ENCODE assay signal across 8 cellular contexts in the genomic region with DNA sequence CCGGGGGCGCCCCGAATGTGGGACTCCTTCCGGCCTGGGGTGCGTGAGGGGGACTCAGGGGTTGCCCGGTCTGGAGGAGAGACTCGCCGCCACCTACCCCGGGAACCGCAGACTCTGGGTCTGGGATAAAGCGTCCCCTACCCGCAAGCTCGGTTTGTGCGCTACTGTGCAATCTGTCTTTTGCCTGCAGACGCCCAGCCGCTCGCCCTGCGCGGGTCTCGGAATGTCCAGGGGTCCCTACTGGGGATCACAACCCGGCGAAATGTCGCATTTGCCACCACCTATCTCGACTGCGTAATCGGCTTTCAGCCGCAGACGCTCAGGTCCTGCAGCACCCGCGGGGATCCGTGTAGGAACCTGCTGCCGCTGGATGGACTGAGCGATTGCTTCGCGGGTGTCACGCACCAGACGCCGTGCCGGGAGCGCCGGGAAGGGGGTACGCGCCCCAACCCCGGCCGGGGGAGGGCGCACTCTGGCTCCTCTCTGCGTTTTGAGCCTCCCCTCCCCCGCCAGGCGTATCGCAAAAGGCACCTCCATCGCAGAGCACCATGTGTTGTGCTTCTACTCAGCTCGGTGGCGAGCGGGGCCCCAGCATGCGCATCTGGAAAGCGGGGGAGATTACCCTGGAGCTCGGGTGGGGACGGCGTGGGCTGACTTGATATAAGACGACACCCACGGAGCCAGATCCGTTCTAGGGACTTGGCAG. TPM values are rescaled to one million over a fixed set of nuclear protein-coding genes. Genes with fewer than 3 reads are reported as not detected.
DNase-seq lines count a peak whose midpoint lies in the region; ATAC-seq, FAIRE-seq and TF ChIP-seq lines count a peak whose summit lies in the region.

No MANE protein-coding gene starts in this region.

- H3K4me1 ChIP-seq in endothelial cell of umbilical vein (ENCODE audit: control insufficient read depth, extremely low read depth, insufficient read depth, low read length) (peaks cover 35% of the 10 kb centered on the region), mucosa of rectum (ENCODE audit: control insufficient read depth in 2 of 2, insufficient read depth in 2 of 2, low read length in 2 of 2) (peaks cover 17 to 26% of the 10 kb centered on the region in 2 donors)

- POLR2A ChIA-PET in endothelial cell of umbilical vein (lab: Charles Lee): interaction anchor here (0.7 kb wide), 1 partner anchor 34 kb away, joined by 4 read pairs; no protein-coding TSS in a partner anchor

- ATAC-seq in HG02870 (IDR thresholded peaks at IDR 0.05; ENCODE audit: unreplicated experiment): peak; percentile 29

- H3K27ac ChIP-seq in endothelial cell of umbilical vein (ENCODE audit: insufficient read depth, low read depth, low read length) (peak overlapping the region; percentile 29), mucosa of rectum (ENCODE audit: low read depth in 2 of 2, low read length in 2 of 2) (peak overlapping the region in 1 of 2 donors; percentile 32)

- H4K20me1 ChIP-seq in endothelial cell of umbilical vein (replicated peaks; ENCODE audit: control insufficient read depth, extremely low read depth, insufficient read depth, low read length): no peaks in the 10 kb centered on the region

- TF ChIP-seq POLR2A in endothelial cell of umbilical vein (IDR thresholded peaks at IDR 0.05; ENCODE audit: low read depth, low read length): no peak

- H3K9me1 ChIP-seq in endothelial cell of umbilical vein (replicated peaks; ENCODE audit: control insufficient read depth, extremely low read depth, insufficient read depth, low read length): no peaks in the 10 kb centered on the region

- intact Hi-C loops in endothelial cell of umbilical vein (cut with micrococcal nuclease): loop anchor here (2.0 to 5.0 kb wide), 5 partner anchors 32 to 175 kb away; a partner anchor contains a TSS

- TF ChIP-seq CTCF in GM12872 (IDR thresholded peaks at IDR 0.05; ENCODE audit: insufficient read depth, low read depth, low read length) (peak; percentile 68), endothelial cell of umbilical vein (IDR thresholded peaks at IDR 0.05; ENCODE audit: extremely low read depth in 1 of 2, insufficient read depth in 1 of 2, low read depth in 1 of 2, low read length in 2 of 2) (peak in 1 of 2 donors; percentile 47)

- BruUV-seq in endothelial cell of umbilical vein (replicated peaks; lab: Mats Ljungman, UMichigan): no TSS peak

- no peaks in the 10 kb centered on the region for H3K27me3 ChIP-seq in endothelial cell of umbilical vein (ENCODE audit: control insufficient read depth in 2 of 2, insufficient read depth in 2 of 2, low read length in 2 of 2)
- peaks cover 11 to 15% of the 10 kb centered on the region in 2 donors for H3K27me3 ChIP-seq in mucosa of rectum (ENCODE audit: control insufficient read depth in 2 of 2, insufficient read depth in 2 of 2, low read length in 2 of 2)

- H3K9me3 ChIP-seq in endothelial cell of umbilical vein (replicated peaks; ENCODE audit: control insufficient read depth, insufficient read depth, low read length): no peaks in the 10 kb centered on the region
- H3K9me3 ChIP-seq in mucosa of rectum (ENCODE audit: control insufficient read depth in 2 of 2, low read length in 2 of 2): no peaks in the 10 kb centered on the region

- H3K79me2 ChIP-seq in endothelial cell of umbilical vein (ENCODE audit: control insufficient read depth, insufficient read depth, low read length): peaks cover 37% of the 10 kb centered on the region

- FAIRE-seq in endothelial cell of umbilical vein (lab: Jason Lieb, UNC): no peak

- peak overlapping the region; percentile 69 for H3K4me2 ChIP-seq in endothelial cell of umbilical vein (ENCODE audit: insufficient read depth, low read length)

- dilution Hi-C loops in endothelial cell of umbilical vein (cut with MboI; ENCODE audit: extremely low pct_ligation_motif_present, low sequenced_read_pairs): no loop called here

- peak overlapping the region; percentile 17 to 64 (median 55) for H3K4me3 ChIP-seq in endothelial cell of umbilical vein (replicated peaks in 1 of 3; ENCODE audit: insufficient read depth in 1 of 3, low read depth in 1 of 3, low read length in 3 of 3)
- H3K4me3 ChIP-seq in mucosa of rectum (ENCODE audit: low read length in 2 of 2): peak overlapping the region; percentile 89 to 96

- DNase-seq in NCI-H526 (lab: John Stamatoyannopoulos, UW): peak; percentile 64 to 80
- DNase-seq in activated CD8-positive, alpha-beta memory T cell treated with anti-CD3 and anti-CD28 coated beads, Interleukin-2, amount 50 U/mL, for 24 hours (ENCODE audit: extremely low read depth): peak; percentile 44
- DNase-seq in endothelial cell of umbilical vein (ENCODE audit: low read depth, low spot score): peak; percentile 64
- DNase-seq in stimulated activated CD8-positive, alpha-beta memory T cell treated with anti-CD3 and anti-CD28 coated beads, Interleukin-4, amount 100 ng/mL, for 48 hours: peak; percentile 87
- DNase-seq in SK-N-DZ (ENCODE audit: low spot score): no peak

- CTCF ChIA-PET in endothelial cell of umbilical vein (lab: Charles Lee): no interaction called here

- H3K9ac ChIP-seq in endothelial cell of umbilical vein (replicated peaks; ENCODE audit: extremely low read depth, insufficient read depth, low read length) (peak overlapping the region; percentile 35), mucosa of rectum (ENCODE audit: low read depth in 1 of 2, low read length in 2 of 2) (peak overlapping the region; percentile 74 to 76)

- H2AFZ ChIP-seq in endothelial cell of umbilical vein (ENCODE audit: low read depth, low read length): peak overlapping the region; percentile 86

- H3K36me3 ChIP-seq in endothelial cell of umbilical vein (ENCODE audit: control insufficient read depth in 2 of 2, extremely low read depth in 1 of 2, insufficient read depth in 2 of 2, low read length in 2 of 2) (no peaks in the 10 kb centered on the region), mucosa of rectum (ENCODE audit: control insufficient read depth in 2 of 2, insufficient read depth in 2 of 2, low read length in 2 of 2) (no peaks in the 10 kb centered on the region)

RNA-seq across cellular contexts. Expression of a gene that starts 0.8 kb away (rescaled TPM):
- total RNA-seq in endothelial cell of umbilical vein: 52.2 and 53.4 TPM in 2 replicates
- polyA plus RNA-seq in endothelial cell of umbilical vein: 37.7 and 43.2 TPM in 2 replicates
- polyA plus RNA-seq in endothelial cell of umbilical vein (2011; cell fraction: cytosol; rRNA removed): 51.6 and 58.6 TPM in 2 replicates
- 78.7 and 90.4 TPM in 2 replicates for polyA plus RNA-seq in endothelial cell of umbilical vein (2011; cell fraction: nucleus; rRNA removed)
- polyA plus RNA-seq in endothelial cell of umbilical vein (2012): 54.1 and 69.6 TPM in 2 replicates
- 52.8 and 54.5 TPM in 2 replicates for polyA minus RNA-seq in endothelial cell of umbilical vein
- polyA minus RNA-seq in endothelial cell of umbilical vein (2011; cell fraction: cytosol; rRNA and poly(A)+ RNA removed): 12.7 TPM
- polyA minus RNA-seq in endothelial cell of umbilical vein (2011; cell fraction: nucleus; rRNA and poly(A)+ RNA removed): 36.6 and 66.1 TPM in 2 replicates
- 29.1 and 34.2 TPM in 2 replicates for polyA plus RNA-seq in SK-N-DZ (2014; cell fraction: cytosol; rRNA removed)
- polyA plus RNA-seq in SK-N-DZ (2014; cell fraction: nucleus; rRNA removed): 33.3 and 63.1 TPM in 2 replicates

RNA-seq across cellular contexts. Expression of a gene that starts 31.9 kb away (rescaled TPM):
- 35.8 and 42.3 TPM in 2 replicates for total RNA-seq in endothelial cell of umbilical vein
- 37.6 and 37.8 TPM in 2 replicates for polyA plus RNA-seq in endothelial cell of umbilical vein
- polyA plus RNA-seq in endothelial cell of umbilical vein (2011; cell fraction: cytosol; rRNA removed): 28.7 and 30.0 TPM in 2 replicates
- 188 and 207 TPM in 2 replicates for polyA plus RNA-seq in endothelial cell of umbilical vein (2011; cell fraction: nucleus; rRNA removed)
- polyA plus RNA-seq in endothelial cell of umbilical vein (2012): 32.0 and 42.4 TPM in 2 replicates
- polyA minus RNA-seq in endothelial cell of umbilical vein: 37.3 and 42.6 TPM in 2 replicates
- 12.2 TPM for polyA minus RNA-seq in endothelial cell of umbilical vein (2011; cell fraction: cytosol; rRNA and poly(A)+ RNA removed)
- 27.5 and 28.1 TPM in 2 replicates for polyA minus RNA-seq in endothelial cell of umbilical vein (2011; cell fraction: nucleus; rRNA and poly(A)+ RNA removed)
- 58.3 and 61.7 TPM in 2 replicates for polyA plus RNA-seq in SK-N-DZ (2014; cell fraction: cytosol; rRNA removed)
- 219 and 221 TPM in 2 replicates for polyA plus RNA-seq in SK-N-DZ (2014; cell fraction: nucleus; rRNA removed)

RNA-seq across cellular contexts. Expression of a gene that starts 32.0 kb away (rescaled TPM):
- total RNA-seq in endothelial cell of umbilical vein: 18.7 and 20.1 TPM in 2 replicates
- polyA plus RNA-seq in endothelial cell of umbilical vein: 32.0 and 37.6 TPM in 2 replicates
- polyA plus RNA-seq in endothelial cell of umbilical vein (2011; cell fraction: cytosol; rRNA removed): 8.2 and 14.7 TPM in 2 replicates
- 118 and 123 TPM in 2 replicates for polyA plus RNA-seq in endothelial cell of umbilical vein (2011; cell fraction: nucleus; rRNA removed)
- polyA plus RNA-seq in endothelial cell of umbilical vein (2012): 15.9 and 25.5 TPM in 2 replicates
- polyA minus RNA-seq in endothelial cell of umbilical vein: 5.6 and 10.1 TPM in 2 replicates
- polyA minus RNA-seq in endothelial cell of umbilical vein (2011; cell fraction: cytosol; rRNA and poly(A)+ RNA removed): 7.9 TPM
- polyA minus RNA-seq in endothelial cell of umbilical vein (2011; cell fraction: nucleus; rRNA and poly(A)+ RNA removed): 12.5 and 14.5 TPM in 2 replicates
- 62.0 and 73.3 TPM in 2 replicates for polyA plus RNA-seq in SK-N-DZ (2014; cell fraction: cytosol; rRNA removed)
- 352 and 364 TPM in 2 replicates for polyA plus RNA-seq in SK-N-DZ (2014; cell fraction: nucleus; rRNA removed)

RNA-seq across cellular contexts. Expression of a gene that starts 56.3 kb away (rescaled TPM):
- not detected in 2 replicates for total RNA-seq in endothelial cell of umbilical vein
- not detected in 2 replicates for polyA plus RNA-seq in endothelial cell of umbilical vein
- polyA plus RNA-seq in endothelial cell of umbilical vein (2011; cell fraction: cytosol; rRNA removed): not detected in 2 replicates
- polyA plus RNA-seq in endothelial cell of umbilical vein (2011; cell fraction: nucleus; rRNA removed): not detected in 2 replicates
- polyA plus RNA-seq in endothelial cell of umbilical vein (2012): not detected in 2 replicates
- not detected in 2 replicates for polyA minus RNA-seq in endothelial cell of umbilical vein
- not detected for polyA minus RNA-seq in endothelial cell of umbilical vein (2011; cell fraction: cytosol; rRNA and poly(A)+ RNA removed)
- polyA minus RNA-seq in endothelial cell of umbilical vein (2011; cell fraction: nucleus; rRNA and poly(A)+ RNA removed): not detected in 2 replicates
- polyA plus RNA-seq in SK-N-DZ (2014; cell fraction: cytosol; rRNA removed): not detected in 2 replicates
- not detected in 2 replicates for polyA plus RNA-seq in SK-N-DZ (2014; cell fraction: nucleus; rRNA removed)

RNA-seq across cellular contexts. Expression of a gene that starts 57.7 kb away (rescaled TPM):
- total RNA-seq in endothelial cell of umbilical vein: not detected in 2 replicates
- not detected in 2 replicates for polyA plus RNA-seq in endothelial cell of umbilical vein
- polyA plus RNA-seq in endothelial cell of umbilical vein (2011; cell fraction: cytosol; rRNA removed): not detected in 2 replicates
- polyA plus RNA-seq in endothelial cell of umbilical vein (2011; cell fraction: nucleus; rRNA removed): not detected in 2 replicates
- polyA plus RNA-seq in endothelial cell of umbilical vein (2012): not detected in 2 replicates
- polyA minus RNA-seq in endothelial cell of umbilical vein: not detected in 2 replicates
- not detected for polyA minus RNA-seq in endothelial cell of umbilical vein (2011; cell fraction: cytosol; rRNA and poly(A)+ RNA removed)
- polyA minus RNA-seq in endothelial cell of umbilical vein (2011; cell fraction: nucleus; rRNA and poly(A)+ RNA removed): not detected in 2 replicates
- polyA plus RNA-seq in SK-N-DZ (2014; cell fraction: cytosol; rRNA removed): not detected in 2 replicates
- not detected in 2 replicates for polyA plus RNA-seq in SK-N-DZ (2014; cell fraction: nucleus; rRNA removed)
